Comparison of ENCODE assay signal across 12 cellular contexts in genomic region chr1:9881838-9882249, GRCh38. TPM values are rescaled to one million over a fixed set of nuclear protein-coding genes. Genes with fewer than 3 reads are reported as not detected.
A peak's percentile ranks its signal among the peaks of the same experiment; 100 is the strongest.
DNase-seq lines count a peak whose midpoint lies in the region; ATAC-seq and TF ChIP-seq lines count a peak whose summit lies in the region.
"Had no signal": no experiment of that assay in that cellular context is flagged by ENCODE, and none has a peak within 500 bp of the region (broad histone marks: within the 10 kb centered on the region; RNA-seq: fewer than 3 reads in every experiment).

No MANE protein-coding gene starts in this region.

- H3K36me3 Mint-ChIP-seq in brain = peaks cover 5% of the 10 kb centered on the region
- H3K36me3 Mint-ChIP-seq in natural killer cell treated with Interleukin-12 subunit alpha and Interleukin-12 subunit beta and Interleukin-15 and Interleukin-18, amount 100 ng/mL, for 72 hours = no peaks in the 10 kb centered on the region

- no peak for TF ChIP-seq CTCF in brain (conservative IDR thresholded peaks at IDR 0.05)

- peak overlapping the region in 3 of 5 experiments; percentile 1 to 46 (median 22) for H3K27ac Mint-ChIP-seq in brain
- H3K27ac Mint-ChIP-seq in natural killer cell treated with Interleukin-12 subunit alpha and Interleukin-12 subunit beta and Interleukin-15 and Interleukin-18, amount 100 ng/mL, for 72 hours = peak overlapping the region; percentile 84 to 95
- H3K27ac Mint-ChIP-seq: activated CD4-positive, alpha-beta T cell treated with anti-CD3 and anti-CD28 coated beads for 36 hours had no signal

- 0 out of 2 replicates have a peak, but pooled peaks cover 2% of the 10 kb centered on the region for H3K36me3 ChIP-seq in MG63
- H3K36me3 ChIP-seq: thoracic aorta had no signal

- no peaks in the 10 kb centered on the region for H3K9me3 ChIP-seq in MG63
- H3K9me3 ChIP-seq: thoracic aorta had no signal

- no peak overlapping the region for H3K4me3 Mint-ChIP-seq in brain
- H3K4me3 Mint-ChIP-seq in natural killer cell treated with Interleukin-12 subunit alpha and Interleukin-12 subunit beta and Interleukin-15 and Interleukin-18, amount 100 ng/mL, for 72 hours = peak overlapping the region; percentile 82
- H3K4me3 Mint-ChIP-seq: activated CD4-positive, alpha-beta T cell treated with anti-CD3 and anti-CD28 coated beads for 36 hours had no signal

- peaks cover 51% of the 10 kb centered on the region for H3K4me1 Mint-ChIP-seq in brain
- H3K4me1 Mint-ChIP-seq in natural killer cell treated with Interleukin-12 subunit alpha and Interleukin-12 subunit beta and Interleukin-15 and Interleukin-18, amount 100 ng/mL, for 72 hours (ENCODE audit: low read depth in 2 of 2) = peaks cover 29 to 42% of the 10 kb centered on the region in 2 donors

- H3K9me3 Mint-ChIP-seq in brain = no peaks in the 10 kb centered on the region
- no peaks in the 10 kb centered on the region for H3K9me3 Mint-ChIP-seq in natural killer cell treated with Interleukin-12 subunit alpha and Interleukin-12 subunit beta and Interleukin-15 and Interleukin-18, amount 100 ng/mL, for 72 hours

- no peaks in the 10 kb centered on the region for H3K27me3 Mint-ChIP-seq in brain
- no peaks in the 10 kb centered on the region for H3K27me3 Mint-ChIP-seq in natural killer cell treated with Interleukin-12 subunit alpha and Interleukin-12 subunit beta and Interleukin-15 and Interleukin-18, amount 100 ng/mL, for 72 hours
- H3K27me3 Mint-ChIP-seq: activated CD4-positive, alpha-beta T cell treated with anti-CD3 and anti-CD28 coated beads for 36 hours had no signal

- ATAC-seq in natural killer cell treated with Interleukin-12 subunit alpha and Interleukin-12 subunit beta and Interleukin-15 and Interleukin-18, amount 100 ng/mL, for 72 hours = peak; percentile 25 to 29
- ATAC-seq in HG03045 (IDR thresholded peaks at IDR 0.05; ENCODE audit: unreplicated experiment) = no peak
- ATAC-seq: left colon had no signal

- DNase-seq in EL (peak; percentile 85), MG63 (peak; percentile 84), KG1 (lab: John Stamatoyannopoulos, UW) (no peak)
- no peak for DNase-seq in natural killer cell treated with Interleukin-12 subunit alpha and Interleukin-12 subunit beta and Interleukin-15 and Interleukin-18, amount 100 ng/mL, for 72 hours (ENCODE audit: low spot score)
- no peak for DNase-seq in stimulated activated CD8-positive, alpha-beta memory T cell treated with anti-CD3 and anti-CD28 coated beads, Interleukin-4, amount 100 ng/mL, for 48 hours
- no peak for DNase-seq in activated CD4-positive, alpha-beta T cell treated with anti-CD3 and anti-CD28 coated beads for 1 hour
- DNase-seq: activated CD4-positive, alpha-beta T cell treated with anti-CD3 and anti-CD28 coated beads for 36 hours; left colon had no signal

- no peaks in the 10 kb centered on the region for H3K27me3 ChIP-seq in MG63

- H3K4me3 ChIP-seq in MG63 = no peak overlapping the region
- H3K4me3 ChIP-seq: coronary artery, thoracic aorta had no signal

RNA-seq across cellular contexts. Expression of gene CTNNBIP1, which starts 28.2 kb away (rescaled TPM):
- total RNA-seq in MG63 (2014; rRNA removed; shearing (Covaris generic); ENCODE audit: low replicate concordance) = 18.0 and 21.5 TPM in 2 replicates
- polyA plus RNA-seq in brain (ENCODE audit: insufficient read depth, low read depth, low replicate concordance) = 84.5 TPM
- 10 to 100 TPM; 12.5 to 18.7 TPM for total RNA-seq in natural killer cell treated with Interleukin-12 subunit alpha and Interleukin-12 subunit beta and Interleukin-15 and Interleukin-18, amount 100 ng/mL, for 72 hours

RNA-seq across cellular contexts. Expression of gene CLSTN1, which starts 58.1 kb away (rescaled TPM):
- total RNA-seq in MG63 (2014; rRNA removed; shearing (Covaris generic); ENCODE audit: low replicate concordance) = 31.7 and 43.6 TPM in 2 replicates
- polyA plus RNA-seq in brain (ENCODE audit: insufficient read depth, low read depth, low replicate concordance) = 416 TPM
- total RNA-seq in natural killer cell treated with Interleukin-12 subunit alpha and Interleukin-12 subunit beta and Interleukin-15 and Interleukin-18, amount 100 ng/mL, for 72 hours = 10 to 100 TPM; 57.3 to 66.4 TPM

Comparison
In these comparisons a context has a peak if more than half of its experiments do, and no peak if none do; other contexts are left out.
1. DNase-seq: peak in EL (single experiment) and MG63 (single experiment); none in natural killer cell treated with Interleukin-12 subunit alpha and Interleukin-12 subunit beta and Interleukin-15 and Interleukin-18, amount 100 ng/mL, for 72 hours (single experiment), stimulated activated CD8-positive, alpha-beta memory T cell treated with anti-CD3 and anti-CD28 coated beads, Interleukin-4, amount 100 ng/mL, for 48 hours (single experiment), KG1 (single experiment) and activated CD4-positive, alpha-beta T cell treated with anti-CD3 and anti-CD28 coated beads for 1 hour (single experiment).